In genomic region chr5:178650214-178650613, GRCh38 we compare ENCODE assay signal across 20 cellular contexts. TPM values are rescaled to one million over a fixed set of nuclear protein-coding genes. Genes with fewer than 3 reads are reported as not detected.
DNase-seq lines count a peak whose midpoint lies in the region; ATAC-seq, FAIRE-seq and TF ChIP-seq lines count a peak whose summit lies in the region.
"Had no signal": no experiment of that assay in that cellular context is flagged by ENCODE, and none has a peak within 500 bp of the region (broad histone marks: within the 10 kb centered on the region; RNA-seq: fewer than 3 reads in every experiment).

No MANE protein-coding gene starts in this region.

- H2AFZ ChIP-seq in GM23248 (no peak overlapping the region), astrocyte (ENCODE audit: low read depth, low read length) (no peak overlapping the region), trophoblast cell (ENCODE audit: insufficient read depth, low read length, poor library complexity) (no peak overlapping the region)

- H3K79me2 ChIP-seq in GM23248 (ENCODE audit: insufficient read depth) (no peaks in the 10 kb centered on the region), astrocyte (ENCODE audit: insufficient read depth, low read length) (no peaks in the 10 kb centered on the region), trophoblast cell (ENCODE audit: control insufficient read depth, insufficient read depth, low read length, poor library complexity) (no peaks in the 10 kb centered on the region)

- no peaks in the 10 kb centered on the region for H4K20me1 ChIP-seq in GM23248 (ENCODE audit: insufficient read depth)
- H4K20me1 ChIP-seq in astrocyte (ENCODE audit: insufficient read depth, low read length): no peaks in the 10 kb centered on the region

- H3F3A ChIP-seq in GM23248 (ENCODE audit: insufficient read depth): peaks cover 4% of the 10 kb centered on the region; the same call in 1 of the 2 replicates

- H4K12ac ChIP-seq in trophoblast cell (ENCODE audit: low read depth, low read length): no peak overlapping the region

- TF ChIP-seq CTCF in astrocyte (IDR thresholded peaks at IDR 0.05; ENCODE audit: insufficient read depth, low read depth, low read length): no peak
- no peak for TF ChIP-seq CTCF in fibroblast of mammary gland (conservative IDR thresholded peaks at IDR 0.05; ENCODE audit: control insufficient read depth, insufficient read depth, low read depth, low read length)

- 23 to 25% methylated on average over 5 of the region's 5 CpGs for WGBS in GM23248 (ENCODE audit: low coverage in 1 of 2, low lambda C conversion rate in 2 of 2, missing lambda C conversion rate in 2 of 2), 2 experiments
- WGBS in trophoblast cell (ENCODE audit: extremely low coverage, insufficient coverage, insufficient read length): no CpG with 5 or more reads among the region's 5 CpGs
- 74 to 77% (median 74%) methylated on average over 5 of the region's 5 CpGs for WGBS in small intestine, 3 donors

- FAIRE-seq in astrocyte (lab: Jason Lieb, UNC) (no peak), small intestine (lab: Jason Lieb, UNC) (no peak)
- FAIRE-seq: A204.1, D721Med, GM12892 had no signal

- H3K4me3 Mint-ChIP-seq in astrocyte (ENCODE audit: unreplicated experiment): no peak overlapping the region
- H3K4me3 Mint-ChIP-seq: CD8-positive, alpha-beta T cell; HFFc6 had no signal

- H2BK5ac ChIP-seq in trophoblast cell (ENCODE audit: low read depth, low read length, poor library complexity): no peak overlapping the region

- H3K4ac ChIP-seq in trophoblast cell (ENCODE audit: low read depth, low read length): no peak overlapping the region

- no peaks in the 10 kb centered on the region for H3K79me1 ChIP-seq in trophoblast cell (ENCODE audit: low read length)

- H2BK120ac ChIP-seq in trophoblast cell (ENCODE audit: insufficient read depth, low read length, poor library complexity): no peak overlapping the region

- no peaks in the 10 kb centered on the region for H3K36me3 Mint-ChIP-seq in astrocyte (ENCODE audit: low read depth, unreplicated experiment)
- H3K36me3 Mint-ChIP-seq: CD8-positive, alpha-beta T cell had no signal

- no peak overlapping the region for H3K23ac ChIP-seq in trophoblast cell (ENCODE audit: low read length)

- H4K8ac ChIP-seq in trophoblast cell (ENCODE audit: low read depth, low read length): no peak overlapping the region

- H3K4me1 ChIP-seq in GM23248 (ENCODE audit: insufficient read depth): peaks cover 8% of the 10 kb centered on the region; the same call in 1 of the 2 replicates
- H3K4me1 ChIP-seq in astrocyte (ENCODE audit: insufficient read depth, low read length): peaks cover 8% of the 10 kb centered on the region
- peaks cover 0 to 3% of the 10 kb centered on the region in 2 experiments for H3K4me1 ChIP-seq in trophoblast cell (ENCODE audit: control insufficient read depth in 1 of 2, insufficient read depth in 2 of 2, low read length in 2 of 2)
- H3K4me1 ChIP-seq in small intestine (ENCODE audit: control insufficient read depth in 2 of 2, insufficient read depth in 1 of 2, low read depth in 1 of 2, low read length in 1 of 2): no peaks in the 10 kb centered on the region
- H3K4me1 ChIP-seq: BE2C had no signal

- H3K9ac ChIP-seq in GM23248 (no peak overlapping the region), astrocyte (ENCODE audit: low read length) (no peak overlapping the region), trophoblast cell (ENCODE audit: low read length) (peak overlapping the region; percentile 44)

- H4K91ac ChIP-seq in trophoblast cell (ENCODE audit: low read depth, low read length): no peak overlapping the region

- 0 out of 2 replicates have a peak overlapping the region, but pooled peaks have one; percentile 29 for H3K27ac ChIP-seq in GM23248
- peak overlapping the region; percentile 91 for H3K27ac ChIP-seq in astrocyte (ENCODE audit: low read depth, low read length)
- no peak overlapping the region for H3K27ac ChIP-seq in trophoblast cell (ENCODE audit: low read depth, low read length)
- no peak overlapping the region for H3K27ac ChIP-seq in small intestine (ENCODE audit: low read depth in 1 of 2, low read length in 1 of 2)
- H3K27ac ChIP-seq: C4-2B had no signal

- H2BK12ac ChIP-seq in trophoblast cell (ENCODE audit: low read length): no peak overlapping the region

- H2AK5ac ChIP-seq in trophoblast cell (ENCODE audit: low read length): no peak overlapping the region

- H3K27me3 ChIP-seq in GM23248 (replicated peaks; ENCODE audit: insufficient read depth): no peaks in the 10 kb centered on the region
- H3K27me3 ChIP-seq in astrocyte (ENCODE audit: insufficient read depth, low read length): no peaks in the 10 kb centered on the region
- no peaks in the 10 kb centered on the region for H3K27me3 ChIP-seq in trophoblast cell (ENCODE audit: insufficient read depth, low read length)
- no peaks in the 10 kb centered on the region for H3K27me3 ChIP-seq in small intestine (ENCODE audit: control insufficient read depth in 2 of 2, insufficient read depth in 2 of 2, low read length in 2 of 2)
- H3K27me3 ChIP-seq: BE2C had no signal

- no peaks in the 10 kb centered on the region for H3K9me2 ChIP-seq in GM23248 (ENCODE audit: insufficient read depth)

- H3K14ac ChIP-seq in trophoblast cell (ENCODE audit: low read length): no peak overlapping the region

- H3K4me1 Mint-ChIP-seq in astrocyte (ENCODE audit: low read depth, unreplicated experiment): peaks cover under 1% of the 10 kb centered on the region

- H3K4me2 ChIP-seq in GM23248 (ENCODE audit: unreplicated experiment) (no peak overlapping the region), astrocyte (ENCODE audit: low read length) (no peak overlapping the region), trophoblast cell (ENCODE audit: low read length) (no peak overlapping the region)

- DNase-seq in GM23248 (no peak), astrocyte (ENCODE audit: low read depth) (no peak), fibroblast of mammary gland (ENCODE audit: low read depth) (peak; percentile 43), trophoblast cell (no peak), small intestine (no peak), UCSD-AML1 (lab: John Stamatoyannopoulos, UW; ENCODE audit: unreplicated experiment) (no peak)
- DNase-seq: BE2C; CD8-positive, alpha-beta T cell; COR-L47; DMS153; DND-41; GDM1; HCEC 1CT; HFFc6; IMR-90 had no signal

- H3K9me3 ChIP-seq in GM23248 (ENCODE audit: low read depth): no peaks in the 10 kb centered on the region
- H3K9me3 ChIP-seq in astrocyte (ENCODE audit: insufficient read depth, low read depth, low read length): peaks cover 3% of the 10 kb centered on the region
- H3K9me3 ChIP-seq in trophoblast cell (ENCODE audit: insufficient read depth, low read depth, low read length): peaks cover 4% of the 10 kb centered on the region
- H3K9me3 ChIP-seq in small intestine (ENCODE audit: control insufficient read depth, low read depth): no peaks in the 10 kb centered on the region
- H3K9me3 ChIP-seq: BE2C had no signal

- no peak overlapping the region for H3K18ac ChIP-seq in trophoblast cell (ENCODE audit: low read length)

- H3K4me3 ChIP-seq in GM23248 (no peak overlapping the region), astrocyte (ENCODE audit: insufficient read depth, low read depth, low read length) (no peak overlapping the region), fibroblast of mammary gland (ENCODE audit: control insufficient read depth, low read depth, low read length) (no peak overlapping the region), trophoblast cell (ENCODE audit: low read depth, low read length) (no peak overlapping the region), small intestine (ENCODE audit: low read depth in 1 of 2, low read length in 2 of 2) (no peak overlapping the region)

- no peak overlapping the region for H3K27ac Mint-ChIP-seq in astrocyte (ENCODE audit: unreplicated experiment)
- H3K27ac Mint-ChIP-seq: CD8-positive, alpha-beta T cell; HFFc6 had no signal

- in situ Hi-C loops in GM23248 (cut with MboI): no loop called here

- H3K36me3 ChIP-seq in GM23248 (ENCODE audit: low read depth) (no peaks in the 10 kb centered on the region), astrocyte (ENCODE audit: insufficient read depth, low read length) (no peaks in the 10 kb centered on the region), trophoblast cell (ENCODE audit: control insufficient read depth in 1 of 2, insufficient read depth in 2 of 2, low read length in 2 of 2) (no peaks in the 10 kb centered on the region), small intestine (ENCODE audit: control insufficient read depth in 2 of 2, insufficient read depth in 2 of 2, low read length in 2 of 2) (no peaks in the 10 kb centered on the region)
- H3K36me3 ChIP-seq: BE2C had no signal

- no peaks in the 10 kb centered on the region for H3K9me3 Mint-ChIP-seq in astrocyte (ENCODE audit: unreplicated experiment)
- H3K9me3 Mint-ChIP-seq: CD8-positive, alpha-beta T cell had no signal

- ATAC-seq in GM21367 (IDR thresholded peaks at IDR 0.05; ENCODE audit: unreplicated experiment): no peak
- ATAC-seq: CD8-positive, alpha-beta T cell had no signal

- H3K27me3 Mint-ChIP-seq in astrocyte (ENCODE audit: low read depth, unreplicated experiment): peaks cover 5% of the 10 kb centered on the region

RNA-seq across cellular contexts. Expression of gene CLK4, which starts 23.4 kb away (rescaled TPM):
- total RNA-seq in GM23248 (2014; rRNA removed; shearing (Covaris generic)): 14.1 and 19.0 TPM in 2 replicates
- polyA plus RNA-seq in GM23248 (2016; fragmentation: Nextera tagmentation; extraction: Ambion mirVana) (11.0 and 11.8 TPM in 2 replicates), small intestine (10 to 100 TPM in 2 of 3 donors, 1 to 10 TPM in 1; 8.2 to 26.6 (median 16.5) TPM)
- total RNA-seq in astrocyte: 15.4 and 16.5 TPM in 2 replicates
- polyA plus RNA-seq in trophoblast cell (2013): 9.8 and 10.2 TPM in 2 replicates

Comparison
In these comparisons a context has a peak if more than half of its experiments do, and no peak if none do; other contexts are left out.
1. H3K27ac ChIP-seq: peak in GM23248 (single experiment) and astrocyte (single experiment); none in trophoblast cell (single experiment) and small intestine (0 of 2).